27 cellular contexts compared by ENCODE assay signal in the genomic region with DNA sequence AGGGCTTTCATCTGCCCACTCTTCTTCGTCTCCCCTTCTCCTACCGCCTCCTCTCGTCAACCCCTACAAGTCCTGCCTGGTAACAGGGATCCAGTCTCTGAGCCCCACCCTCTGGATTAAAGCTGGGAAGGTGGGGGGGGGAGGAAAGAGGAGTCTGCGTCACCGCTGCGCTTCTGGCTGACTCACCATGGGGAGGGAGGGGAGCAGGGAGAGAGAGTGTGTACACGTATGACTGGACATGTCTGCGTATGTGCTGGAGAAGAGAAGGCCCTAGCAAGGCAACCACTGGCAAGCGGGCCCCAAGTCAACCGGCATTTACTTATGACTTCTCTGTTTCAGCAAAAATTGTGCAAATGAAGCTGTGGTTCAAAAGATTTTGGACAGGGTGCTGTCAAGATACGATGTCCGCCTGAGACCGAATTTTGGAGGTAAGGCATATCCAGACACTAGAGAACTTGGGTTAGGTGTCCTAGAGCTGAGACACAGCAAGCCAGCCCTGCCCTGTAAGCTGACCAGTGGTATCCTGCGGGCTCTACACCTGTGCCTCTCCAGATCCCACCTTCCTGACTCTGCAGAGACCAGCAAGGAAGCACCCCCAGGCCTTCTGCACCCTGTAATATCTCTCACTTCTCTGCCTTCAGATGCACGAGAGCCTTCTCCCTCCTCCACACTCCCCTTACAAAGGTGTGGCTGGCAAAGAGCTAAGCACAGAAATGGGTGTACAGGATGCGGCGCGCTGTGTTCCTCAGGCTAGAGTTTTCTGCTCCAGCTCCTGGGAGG. TPM values are rescaled to one million over a fixed set of nuclear protein-coding genes. Genes with fewer than 3 reads are reported as not detected.
DNase-seq lines count a peak whose midpoint lies in the region; ATAC-seq, FAIRE-seq and TF ChIP-seq lines count a peak whose summit lies in the region.
"Had no signal": no experiment of that assay in that cellular context is flagged by ENCODE, and none has a peak within 500 bp of the region (broad histone marks: within the 10 kb centered on the region; RNA-seq: fewer than 3 reads in every experiment).

No MANE protein-coding gene starts in this region.

- H3K36me3 ChIP-seq in astrocyte (ENCODE audit: insufficient read depth, low read length), result no peaks in the 10 kb centered on the region
- no peaks in the 10 kb centered on the region for H3K36me3 ChIP-seq in hepatocyte (replicated peaks; ENCODE audit: insufficient read depth, low read depth)
- H3K36me3 ChIP-seq: upper lobe of right lung had no signal

- H4K20me1 ChIP-seq in astrocyte (ENCODE audit: insufficient read depth, low read length) (no peaks in the 10 kb centered on the region), hepatocyte (ENCODE audit: insufficient read depth, poor library complexity, severe bottlenecking) (no peaks in the 10 kb centered on the region)

- H3K9me3 ChIP-seq in astrocyte (ENCODE audit: insufficient read depth, low read depth, low read length) (no peaks in the 10 kb centered on the region), hepatocyte (ENCODE audit: low read depth) (no peaks in the 10 kb centered on the region)
- H3K9me3 ChIP-seq: upper lobe of right lung had no signal

- H3K27ac ChIP-seq in astrocyte (ENCODE audit: low read depth, low read length) (no peak overlapping the region), hepatocyte (no peak overlapping the region)
- H3K27ac ChIP-seq: coronary artery, upper lobe of right lung had no signal

- no peak overlapping the region for H3K9ac ChIP-seq in astrocyte (ENCODE audit: low read length)

- 79% methylated on average over 17 of the region's 18 CpGs for WGBS in hepatocyte (ENCODE audit: low lambda C conversion rate, missing lambda C conversion rate)

- H3K79me2 ChIP-seq in astrocyte (ENCODE audit: insufficient read depth, low read length) (no peaks in the 10 kb centered on the region), hepatocyte (no peaks in the 10 kb centered on the region)

- ATAC-seq in HG02759 (IDR thresholded peaks at IDR 0.05; ENCODE audit: unreplicated experiment) (no peak), GM18520 (IDR thresholded peaks at IDR 0.05; ENCODE audit: unreplicated experiment) (no peak)
- ATAC-seq: activated CD4-positive, alpha-beta T cell treated with anti-CD3 and anti-CD28 coated beads for 36 hours; HCT116; upper lobe of right lung had no signal

- TF ChIP-seq CTCF in astrocyte (IDR thresholded peaks at IDR 0.05; ENCODE audit: insufficient read depth, low read depth, low read length) (no peak), hepatocyte (IDR thresholded peaks at IDR 0.05; ENCODE audit: poor library complexity) (no peak)

- H3K4me1 Mint-ChIP-seq in astrocyte (ENCODE audit: low read depth, unreplicated experiment), result no peaks in the 10 kb centered on the region
- H3K4me1 Mint-ChIP-seq: activated naive CD8-positive, alpha-beta T cell treated with anti-CD3 and anti-CD28 coated beads for 36 hours; memory B cell had no signal

- H3K4me3 ChIP-seq in astrocyte (ENCODE audit: insufficient read depth, low read depth, low read length) (no peak overlapping the region), hepatocyte (no peak overlapping the region)
- H3K4me3 ChIP-seq: coronary artery, upper lobe of right lung had no signal

- H3K36me3 Mint-ChIP-seq in astrocyte (ENCODE audit: low read depth, unreplicated experiment), result no peaks in the 10 kb centered on the region
- H3K36me3 Mint-ChIP-seq: activated naive CD8-positive, alpha-beta T cell treated with anti-CD3 and anti-CD28 coated beads for 36 hours; memory B cell had no signal

- H3K4me2 ChIP-seq in astrocyte (ENCODE audit: low read length), result no peak overlapping the region
- no peak overlapping the region for H3K4me2 ChIP-seq in hepatocyte

- peak; percentile 43 for FAIRE-seq in astrocyte (lab: Jason Lieb, UNC)
- FAIRE-seq: A204.1, endometrium, G401.6 had no signal

- no peaks in the 10 kb centered on the region for H3K27me3 ChIP-seq in astrocyte (ENCODE audit: insufficient read depth, low read length)
- peaks cover 21% of the 10 kb centered on the region for H3K27me3 ChIP-seq in hepatocyte

- no peak overlapping the region for H3K4me3 Mint-ChIP-seq in astrocyte (ENCODE audit: unreplicated experiment)
- H3K4me3 Mint-ChIP-seq: activated CD4-positive, alpha-beta T cell treated with anti-CD3 and anti-CD28 coated beads for 36 hours; activated naive CD8-positive, alpha-beta T cell treated with anti-CD3 and anti-CD28 coated beads for 36 hours; memory B cell had no signal

- DNase-seq in AG08395 (ENCODE audit: low spot score), result peak; percentile 13
- DNase-seq in HT1080 (ENCODE audit: low read depth), result peak; percentile 65
- peak; percentile 69 for DNase-seq in astrocyte (ENCODE audit: low read depth)
- DNase-seq in hepatocyte (ENCODE audit: low spot score), result peak; percentile 31
- DNase-seq in activated T-cell treated with anti-CD3 and anti-CD28 coated beads, Interleukin-2, amount 50 U/mL, for 48 hours, result no peak
- no peak for DNase-seq in HEK293T (ENCODE audit: extremely low spot score)
- DNase-seq: activated CD4-positive, alpha-beta T cell treated with anti-CD3 and anti-CD28 coated beads for 36 hours; activated naive CD8-positive, alpha-beta T cell treated with anti-CD3 and anti-CD28 coated beads for 36 hours; C1 segment of cervical spinal cord; kidney glomerular epithelial cell; NCI-H1417 treated with DMSO at 0.1 percent for 48 hours; NCI-H69; retina; Right ventricle myocardium superior; stimulated activated CD8-positive, alpha-beta memory T cell treated with anti-CD3 and anti-CD28 coated beads, Interleukin-4, amount 100 ng/mL, for 48 hours; SW 1271; upper lobe of right lung had no signal

- H2AFZ ChIP-seq in astrocyte (ENCODE audit: low read depth, low read length), result no peak overlapping the region
- H2AFZ ChIP-seq in hepatocyte, result no peak overlapping the region

- no peaks in the 10 kb centered on the region for H3K9me3 Mint-ChIP-seq in astrocyte (ENCODE audit: unreplicated experiment)
- H3K9me3 Mint-ChIP-seq: activated naive CD8-positive, alpha-beta T cell treated with anti-CD3 and anti-CD28 coated beads for 36 hours; activated T-helper 2 cell treated with anti-CD3 and anti-CD28 coated beads, Interferon-gamma antibody, Interleukin-2, Interleukin-4, amounts not matched to agents 10 μg/mL and 5 μg/mL and 100 μg/mL, durations not matched to agents 14 hours and 24 hours and 36 hours; memory B cell had no signal

- no peaks in the 10 kb centered on the region for H3K9me2 ChIP-seq in hepatocyte (replicated peaks; ENCODE audit: insufficient read depth)

- H3K4me1 ChIP-seq in astrocyte (ENCODE audit: insufficient read depth, low read length) (no peaks in the 10 kb centered on the region), hepatocyte (ENCODE audit: insufficient read depth) (no peaks in the 10 kb centered on the region)
- H3K4me1 ChIP-seq: upper lobe of right lung had no signal

- POLR2A ChIA-PET in HEK293T (lab: Yijun Ruan, JAX), result no interaction called here

- H3K27ac Mint-ChIP-seq in astrocyte (ENCODE audit: unreplicated experiment), result no peak overlapping the region
- H3K27ac Mint-ChIP-seq: activated CD4-positive, alpha-beta T cell treated with anti-CD3 and anti-CD28 coated beads for 36 hours; activated naive CD8-positive, alpha-beta T cell treated with anti-CD3 and anti-CD28 coated beads for 36 hours; activated T-helper 2 cell treated with anti-CD3 and anti-CD28 coated beads, Interferon-gamma antibody, Interleukin-2, Interleukin-4, amounts not matched to agents 10 μg/mL and 5 μg/mL and 100 μg/mL, durations not matched to agents 14 hours and 24 hours and 36 hours; memory B cell had no signal

- CTCF ChIA-PET in HEK293T (lab: Yijun Ruan, JAX), result interaction anchor here (0.6 to 3.9 kb wide), 2 partner anchors 181 to 188 kb away, joined by 3 to 17 read pairs; no protein-coding TSS in a partner anchor

- H3K27me3 Mint-ChIP-seq in astrocyte (ENCODE audit: low read depth, unreplicated experiment), result peaks cover 15% of the 10 kb centered on the region

TF ChIP-seq in HEK293T, 16 proteins besides CTCF, POLR2A, EP300 and RAD21:
- TF ChIP-seq ELF4 (IDR thresholded peaks at IDR 0.05) (no peak), BHLHE40 (IDR thresholded peaks at IDR 0.05; ENCODE audit: borderline replicate concordance) (no peak), LEF1 (IDR thresholded peaks at IDR 0.05; ENCODE audit: borderline replicate concordance) (no peak), ARNT (IDR thresholded peaks at IDR 0.05) (no peak), ZNF384 (IDR thresholded peaks at IDR 0.05) (no peak), HDGF (IDR thresholded peaks at IDR 0.05; ENCODE audit: borderline replicate concordance) (no peak), L3MBTL2 (conservative IDR thresholded peaks at IDR 0.05) (no peak), FOXK2 (IDR thresholded peaks at IDR 0.05) (no peak), CTBP1 (IDR thresholded peaks at IDR 0.05; ENCODE audit: borderline replicate concordance) (no peak)

RNA-seq across cellular contexts. Expression of gene GABRQ, which starts 2.5 kb away (rescaled TPM):
- not detected in 2 replicates for total RNA-seq in HT1080 (2014; rRNA removed; shearing (Covaris generic))
- polyA plus RNA-seq in HT1080 (2015; cell fraction: cytosol; rRNA removed), result not detected in 2 replicates
- not detected in 2 replicates for polyA plus RNA-seq in HT1080 (2015; cell fraction: nucleus; rRNA removed)
- total RNA-seq in astrocyte (0.41 and 0.43 TPM in 2 replicates), hepatocyte (0.28 and 0.60 TPM in 2 replicates)
- 0.05 TPM in 1 of 2 replicates, not detected in the other for polyA plus RNA-seq in hepatocyte
- total RNA-seq: activated naive CD8-positive, alpha-beta T cell treated with anti-CD3 and anti-CD28 coated beads for 36 hours; Right ventricle myocardium superior; upper lobe of right lung had no signal

RNA-seq across cellular contexts. Expression of gene MAGEA3, which starts 58.4 kb away (rescaled TPM):
- total RNA-seq in HT1080 (2014; rRNA removed; shearing (Covaris generic)), result 216 and 247 TPM in 2 replicates
- polyA plus RNA-seq in HT1080 (2015; cell fraction: cytosol; rRNA removed), result 146 and 152 TPM in 2 replicates
- 117 and 120 TPM in 2 replicates for polyA plus RNA-seq in HT1080 (2015; cell fraction: nucleus; rRNA removed)
- 0.36 and 0.58 TPM in 2 replicates for total RNA-seq in astrocyte
- total RNA-seq in hepatocyte, result not detected in 2 replicates
- polyA plus RNA-seq in hepatocyte, result not detected in 2 replicates
- total RNA-seq: activated CD4-positive, alpha-beta T cell treated with anti-CD3 and anti-CD28 coated beads for 36 hours; activated naive CD8-positive, alpha-beta T cell treated with anti-CD3 and anti-CD28 coated beads for 36 hours; activated T-helper 2 cell treated with anti-CD3 and anti-CD28 coated beads, Interferon-gamma antibody, Interleukin-2, Interleukin-4, amounts not matched to agents 10 μg/mL and 5 μg/mL and 100 μg/mL, durations not matched to agents 14 hours and 24 hours and 36 hours; omental fat pad; Right ventricle myocardium superior; upper lobe of right lung had no signal

Comparison
In these comparisons a context has a peak if more than half of its experiments do, and no peak if none do; other contexts are left out.
1. DNase-seq: peak in AG08395 (single experiment), HT1080 (single experiment), astrocyte (single experiment) and hepatocyte (single experiment); none in activated T-cell treated with anti-CD3 and anti-CD28 coated beads, Interleukin-2, amount 50 U/mL, for 48 hours (0 of 2) and HEK293T (single experiment).
2. RNA of gene MAGEA3, which starts 58.4 kb away (total RNA-seq): 216 to 247 TPM in HT1080; 0.36 to 0.58 TPM in astrocyte and not detected in hepatocyte; every median in the first group is over 100 times any median in the second.